In genomic region chr16:47965439-47965838, GRCh38 we compare ENCODE assay signal across 14 cellular contexts.
DNase-seq lines count a peak whose midpoint lies in the region; FAIRE-seq and TF ChIP-seq lines count a peak whose summit lies in the region.
"Had no signal": no experiment of that assay in that cellular context is flagged by ENCODE, and none has a peak within 500 bp of the region (broad histone marks: within the 10 kb centered on the region; RNA-seq: fewer than 3 reads in every experiment).

No MANE protein-coding gene starts in this region.

- H3K4me2 ChIP-seq in keratinocyte (ENCODE audit: control insufficient read depth, extremely low read depth, insufficient read depth, low read depth, low read length), result no peak overlapping the region

- H3K36me3 ChIP-seq in brain microvascular endothelial cell (replicated peaks) (no peaks in the 10 kb centered on the region), keratinocyte (ENCODE audit: control insufficient read depth in 2 of 2, extremely low read depth in 1 of 2, insufficient read depth in 2 of 2, low read length in 2 of 2) (no peaks in the 10 kb centered on the region), BE2C (no peaks in the 10 kb centered on the region)
- H3K36me3 ChIP-seq in effector memory CD4-positive, alpha-beta T cell (ENCODE audit: control insufficient read depth, insufficient read depth, low read length), result no peaks in the 10 kb centered on the region

- no peaks in the 10 kb centered on the region for H3K9me3 ChIP-seq in keratinocyte (ENCODE audit: control insufficient read depth, low read depth, low read length)
- H3K9me3 ChIP-seq in BE2C, result no peaks in the 10 kb centered on the region
- H3K9me3 ChIP-seq in effector memory CD4-positive, alpha-beta T cell (ENCODE audit: control insufficient read depth, low read length), result no peaks in the 10 kb centered on the region

- no peaks in the 10 kb centered on the region for H3K79me2 ChIP-seq in keratinocyte (ENCODE audit: control insufficient read depth, insufficient read depth, low read length)

- FAIRE-seq in keratinocyte (lab: Jason Lieb, UNC), result peak; percentile 57

- no peak overlapping the region for H3K4me3 ChIP-seq in brain microvascular endothelial cell (ENCODE audit: low read depth, low read length)
- no peak overlapping the region for H3K4me3 ChIP-seq in keratinocyte (ENCODE audit: control insufficient read depth in 2 of 3, extremely low read depth in 1 of 3, insufficient read depth in 2 of 3, low read depth in 1 of 3, low read length in 3 of 3)
- H3K4me3 ChIP-seq in BE2C (ENCODE audit: low read depth, low read length), result no peak overlapping the region
- no peak overlapping the region for H3K4me3 ChIP-seq in effector memory CD4-positive, alpha-beta T cell (ENCODE audit: insufficient read depth, low read depth, low read length, poor library complexity, severe bottlenecking)

- H2AFZ ChIP-seq in keratinocyte (ENCODE audit: control insufficient read depth, low read length), result no peak overlapping the region

- no peaks in the 10 kb centered on the region for H4K20me1 ChIP-seq in keratinocyte (ENCODE audit: control insufficient read depth, extremely low read depth, insufficient read depth, low read length)

- no peak overlapping the region for H3K27ac ChIP-seq in brain microvascular endothelial cell
- no peak overlapping the region for H3K27ac ChIP-seq in keratinocyte (ENCODE audit: control insufficient read depth, insufficient read depth, low read length)
- H3K27ac ChIP-seq in effector memory CD4-positive, alpha-beta T cell (ENCODE audit: insufficient read depth, low read length, poor library complexity, severe bottlenecking), result no peak overlapping the region
- H3K27ac ChIP-seq: HL-60 had no signal

- TF ChIP-seq CTCF in brain microvascular endothelial cell (IDR thresholded peaks at IDR 0.05; ENCODE audit: low read depth, low read length, missing control alignments) (no peak), keratinocyte (optimal IDR thresholded peaks at IDR 0.05 in 1 of 3, IDR thresholded peaks at IDR 0.05 in 1 of 3, conservative IDR thresholded peaks at IDR 0.05 in 1 of 3; ENCODE audit: extremely low read depth in 1 of 3, insufficient read depth in 2 of 3, low read length in 3 of 3) (no peak), BE2C (IDR thresholded peaks at IDR 0.05; ENCODE audit: low read depth, low read length) (no peak)

- H3K4me1 ChIP-seq in keratinocyte (ENCODE audit: control insufficient read depth, extremely low read depth, insufficient read depth, low read length) (peaks cover 9% of the 10 kb centered on the region), BE2C (no peaks in the 10 kb centered on the region)
- H3K4me1 ChIP-seq in effector memory CD4-positive, alpha-beta T cell (ENCODE audit: control insufficient read depth, insufficient read depth, low read length, poor library complexity, severe bottlenecking), result no peaks in the 10 kb centered on the region

- DNase-seq in ELF-1 (ENCODE audit: low read depth, low spot score) (peak; percentile 37), NCI-H1417 treated with DMSO at 0.1 percent for 48 hours (lab: John Stamatoyannopoulos, UW) (peak; percentile 36), brain microvascular endothelial cell (peak; percentile 11), keratinocyte (ENCODE audit: low read depth, low spot score) (peak; percentile 69), BE2C (no peak), KG1 (lab: John Stamatoyannopoulos, UW) (no peak), DMS153 treated with DMSO at 0.1 percent for 48 hours (lab: John Stamatoyannopoulos, UW; ENCODE audit: unreplicated experiment) (no peak)
- DNase-seq in effector memory CD4-positive, alpha-beta T cell, result no peak
- DNase-seq: activated CD8-positive, alpha-beta T cell treated with anti-CD3 and anti-CD28 coated beads, Interleukin-2, amount 10 ng/mL, durations not matched to agents 7 days and 5 days; activated naive CD4-positive, alpha-beta T cell treated with Interleukin-2 at 50 U/mL for 16 hours; cortex of kidney; stimulated activated CD4-positive, alpha-beta T cell treated with anti-CD3 and anti-CD28 coated beads, Interleukin-2, amount 100 ng/mL, for 24 hours; T-cell had no signal

- no peaks in the 10 kb centered on the region for H3K27me3 ChIP-seq in brain microvascular endothelial cell (replicated peaks)
- H3K27me3 ChIP-seq in keratinocyte (ENCODE audit: control insufficient read depth, extremely low read depth, insufficient read depth, low read length), result no peaks in the 10 kb centered on the region
- no peaks in the 10 kb centered on the region for H3K27me3 ChIP-seq in BE2C
- no peaks in the 10 kb centered on the region for H3K27me3 ChIP-seq in effector memory CD4-positive, alpha-beta T cell (replicated peaks; ENCODE audit: control insufficient read depth, insufficient read depth, low read length, poor library complexity, severe bottlenecking)

- no peak overlapping the region for H3K9ac ChIP-seq in keratinocyte (ENCODE audit: control insufficient read depth, extremely low read depth, insufficient read depth, low read length)

- in situ Hi-C loops in brain microvascular endothelial cell (cut with HindIII; ENCODE audit: low pct_ligation_motif_present, low sequenced_read_pairs), result no loop called here

- dilution Hi-C loops in keratinocyte (cut with MboI; ENCODE audit: extremely low pct_ligation_motif_present, low sequenced_read_pairs), result no loop called here

- no peaks in the 10 kb centered on the region for H3K9me1 ChIP-seq in keratinocyte (ENCODE audit: control insufficient read depth, extremely low read depth, insufficient read depth, low read length)

Comparison
In these comparisons a context has a peak if more than half of its experiments do, and no peak if none do; other contexts are left out.
1. DNase-seq: peak in ELF-1 (single experiment), NCI-H1417 treated with DMSO at 0.1 percent for 48 hours (single experiment), brain microvascular endothelial cell (single experiment) and keratinocyte (single experiment); none in BE2C (single experiment), KG1 (single experiment), effector memory CD4-positive, alpha-beta T cell (0 of 3) and DMS153 treated with DMSO at 0.1 percent for 48 hours (single experiment).